In genomic region chr2:205714789-205715411, GRCh38 we compare ENCODE assay signal across 13 cellular contexts. TPM values are rescaled to one million over a fixed set of nuclear protein-coding genes. Genes with fewer than 3 reads are reported as not detected.
DNase-seq lines count a peak whose midpoint lies in the region; TF ChIP-seq lines count a peak whose summit lies in the region.
"Had no signal": no experiment of that assay in that cellular context is flagged by ENCODE, and none has a peak within 500 bp of the region (broad histone marks: within the 10 kb centered on the region; RNA-seq: fewer than 3 reads in every experiment).

No MANE protein-coding gene starts in this region.

- H2AFZ ChIP-seq in H9 (ENCODE audit: low read length), result no peak overlapping the region
- H2AFZ ChIP-seq: PC-9 had no signal

- H3K36me3 ChIP-seq in subcutaneous abdominal adipose tissue (ENCODE audit: control insufficient read depth in 5 of 5, insufficient read depth in 5 of 5, low read length in 5 of 5), result peaks cover 3 to 33% (median 7%) of the 10 kb centered on the region in 5 donors

- no peaks in the 10 kb centered on the region for H3K79me2 ChIP-seq in H9 (ENCODE audit: insufficient read depth, low read length)

- no peak for DNase-seq in H9
- DNase-seq in SK-N-DZ (ENCODE audit: low spot score), result peak; percentile 72
- DNase-seq in left kidney (ENCODE audit: low read depth, low spot score), result peak; percentile 56
- DNase-seq in HT-29 (ENCODE audit: low spot score), result no peak
- no peak for DNase-seq in occipital lobe (lab: John Stamatoyannopoulos, UW)
- DNase-seq in SHP77 treated with DMSO at 0.1 percent for 48 hours (lab: John Stamatoyannopoulos, UW), result no peak
- DNase-seq: activated gamma-delta T cell treated with Interleukin-2 at 50 U/mL for 16 hours, HCEC 1CT, islet precursor cell, NCI-H1930, PC-9 had no signal

- no peak overlapping the region for H3K27ac ChIP-seq in H9 (ENCODE audit: insufficient read length, low read depth, low read length)
- H3K27ac ChIP-seq in subcutaneous abdominal adipose tissue (ENCODE audit: low read depth, low read length), result peak overlapping the region; percentile 79
- H3K27ac ChIP-seq: PC-9, VCaP had no signal

- peak overlapping the region in 2 of 3 experiments; percentile 44 to 52; a peak in 4 of 7 replicates for H3K27ac Mint-ChIP-seq in H9

- TF ChIP-seq CTCF in H9 (conservative IDR thresholded peaks at IDR 0.05), result no peak

- no peak overlapping the region for H4K5ac ChIP-seq in H9 (ENCODE audit: insufficient read length, low read depth, low read length)

- H2BK5ac ChIP-seq in H9 (ENCODE audit: insufficient read length, low read length), result no peak overlapping the region

- no peak overlapping the region for H3K4me2 ChIP-seq in H9 (ENCODE audit: insufficient read depth, insufficient read length, low read length)
- H3K4me2 ChIP-seq: PC-9 had no signal

- H3K14ac ChIP-seq in H9 (ENCODE audit: insufficient read depth, low read length), result 0 out of 2 replicates have a peak overlapping the region, but pooled peaks have one; percentile 41

- peaks cover 10 to 26% (median 25%) of the 10 kb centered on the region in 3 experiments for H3K36me3 Mint-ChIP-seq in H9 (ENCODE audit: insufficient read depth in 1 of 3, low read depth in 3 of 3)

- H3K27me3 ChIP-seq in H9 (ENCODE audit: insufficient read depth, low read length), result no peaks in the 10 kb centered on the region
- no peaks in the 10 kb centered on the region for H3K27me3 ChIP-seq in subcutaneous abdominal adipose tissue (ENCODE audit: control insufficient read depth in 5 of 5, insufficient read depth in 4 of 5, low read length in 5 of 5)

- no peak overlapping the region for H2AK5ac ChIP-seq in H9 (ENCODE audit: insufficient read length, low read length)

- no peak overlapping the region for H2BK12ac ChIP-seq in H9 (ENCODE audit: insufficient read length, low read depth, low read length)

- no peaks in the 10 kb centered on the region for H3K9me3 Mint-ChIP-seq in H9

- WGBS in H9 (ENCODE audit: extremely low coverage, insufficient read length, low lambda C conversion rate), result no CpG with 5 or more reads among the region's 7 CpGs

- H3K23ac ChIP-seq in H9 (ENCODE audit: insufficient read length, low read depth, low read length), result no peak overlapping the region

- no peaks in the 10 kb centered on the region for H3K23me2 ChIP-seq in H9 (ENCODE audit: insufficient read length, low read depth, low read length, poor library complexity, severe bottlenecking)

- no peak overlapping the region for H3K4ac ChIP-seq in H9 (ENCODE audit: low read depth, low read length)

- H3K27me3 Mint-ChIP-seq in H9 (ENCODE audit: low read depth), result no peaks in the 10 kb centered on the region; the same call in 1 of the 2 replicates

- no peak overlapping the region for H2BK120ac ChIP-seq in H9 (ENCODE audit: low read depth, low read length, poor library complexity, severe bottlenecking)

- no peaks in the 10 kb centered on the region for H3K9me3 ChIP-seq in H9 (ENCODE audit: control insufficient read depth, low read depth, low read length)
- H3K9me3 ChIP-seq in subcutaneous abdominal adipose tissue (ENCODE audit: control insufficient read depth in 5 of 5, low read length in 5 of 5), result no peaks in the 10 kb centered on the region

- no peak overlapping the region for H3K4me3 ChIP-seq in subcutaneous abdominal adipose tissue (ENCODE audit: low read depth in 1 of 5, low read length in 5 of 5)
- H3K4me3 ChIP-seq: PC-9 had no signal

- H3K18ac ChIP-seq in H9 (ENCODE audit: insufficient read length, low read depth, low read length), result no peak overlapping the region

- H3K4me3 Mint-ChIP-seq in H9, result no peak overlapping the region

- no peaks in the 10 kb centered on the region for H4K20me1 ChIP-seq in H9 (ENCODE audit: control insufficient read depth, insufficient read depth, insufficient read length)

- peaks cover 2% of the 10 kb centered on the region; the same call in 1 of the 2 replicates for H3K4me1 ChIP-seq in H9 (ENCODE audit: insufficient read depth, low read length)
- peaks cover 7 to 51% (median 36%) of the 10 kb centered on the region in 5 donors for H3K4me1 ChIP-seq in subcutaneous abdominal adipose tissue (ENCODE audit: control insufficient read depth in 5 of 5, insufficient read depth in 5 of 5, low read length in 5 of 5)

- no peaks in the 10 kb centered on the region for H3K79me1 ChIP-seq in H9 (ENCODE audit: insufficient read depth, low read depth, low read length, poor library complexity, severe bottlenecking)

- H4K91ac ChIP-seq in H9 (ENCODE audit: insufficient read length, low read depth, low read length), result no peak overlapping the region

- no peak overlapping the region for H3K56ac ChIP-seq in H9 (ENCODE audit: insufficient read length, low read depth, low read length)

- no peak overlapping the region for H2BK20ac ChIP-seq in H9 (ENCODE audit: low read depth, low read length, poor library complexity, severe bottlenecking)

- H3K9ac ChIP-seq in H9 (ENCODE audit: extremely low read depth, insufficient read length, low read length) (no peak overlapping the region), subcutaneous abdominal adipose tissue (ENCODE audit: low read length in 5 of 5) (peak overlapping the region in 2 of 5 donors; percentile 42 to 49)

- no peak overlapping the region for H3T11ph ChIP-seq in H9 (ENCODE audit: low read length)

- peaks cover 53 to 71% of the 10 kb centered on the region in 2 experiments for H3K4me1 Mint-ChIP-seq in H9

- H2BK15ac ChIP-seq in H9 (ENCODE audit: low read depth, low read length), result no peak overlapping the region

- no peak overlapping the region for H4K8ac ChIP-seq in H9 (replicated peaks; ENCODE audit: insufficient read length, low read depth, low read length)

RNA-seq across cellular contexts. Expression of gene NRP2, which starts 32.6 kb away (rescaled TPM):
- total RNA-seq in H9 (2021) (19.7 and 20.7 TPM in 2 replicates), occipital lobe (22.1 TPM)
- 47.9 and 51.4 TPM in 2 replicates for polyA plus RNA-seq in SK-N-DZ (2014; cell fraction: cytosol; rRNA removed)
- polyA plus RNA-seq in SK-N-DZ (2014; cell fraction: nucleus; rRNA removed), result 28.9 and 30.8 TPM in 2 replicates
- total RNA-seq in HT-29 (2014; rRNA removed; shearing (Covaris generic)), result 1.1 and 1.2 TPM in 2 replicates

Comparison
In these comparisons a context has a peak if more than half of its experiments do, and no peak if none do; other contexts are left out.
1. DNase-seq: peak in SK-N-DZ (single experiment) and left kidney (single experiment); none in H9 (single experiment), HT-29 (single experiment), occipital lobe (single experiment) and SHP77 treated with DMSO at 0.1 percent for 48 hours (single experiment).